In the genomic region with DNA sequence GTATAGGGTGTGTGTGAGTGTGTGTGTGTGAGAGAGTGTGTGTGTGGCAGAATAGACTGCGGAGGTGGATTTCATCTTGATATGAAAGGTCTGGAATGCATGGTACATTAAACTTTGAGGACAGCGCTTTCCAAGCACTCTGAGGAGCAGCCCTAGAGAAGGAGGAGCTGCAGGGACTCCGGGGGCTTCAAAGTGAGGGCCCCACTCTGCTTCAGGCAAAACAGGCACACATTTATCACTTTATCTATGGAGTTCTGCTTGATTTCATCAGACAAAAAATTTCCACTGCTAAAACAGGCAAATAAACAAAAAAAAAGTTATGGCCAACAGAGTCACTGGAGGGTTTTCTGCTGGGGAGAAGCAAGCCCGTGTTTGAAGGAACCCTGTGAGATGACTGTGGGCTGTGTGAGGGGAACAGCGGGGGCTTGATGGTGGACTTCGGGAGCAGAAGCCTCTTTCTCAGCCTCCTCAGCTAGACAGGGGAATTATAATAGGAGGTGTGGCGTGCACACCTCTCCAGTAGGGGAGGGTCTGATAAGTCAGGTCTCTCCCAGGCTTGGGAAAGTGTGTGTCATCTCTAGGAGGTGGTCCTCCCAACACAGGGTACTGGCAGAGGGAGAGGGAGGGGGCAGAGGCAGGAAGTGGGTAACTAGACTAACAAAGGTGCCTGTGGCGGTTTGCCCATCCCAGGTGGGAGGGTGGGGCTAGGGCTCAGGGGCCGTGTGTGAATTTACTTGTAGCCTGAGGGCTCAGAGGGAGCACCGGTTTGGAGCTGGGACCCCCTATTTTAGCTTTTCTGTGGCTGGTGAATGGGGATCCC, we compare ENCODE assay signal across 1 cellular context.
TF ChIP-seq lines count a peak whose summit lies in the region.

No MANE protein-coding gene starts in this region.

TF ChIP-seq in HCT116, 20 proteins besides CTCF, POLR2A, EP300 and RAD21 (continued from another document):
- TF ChIP-seq TCF7L2 (IDR thresholded peaks at IDR 0.05; ENCODE audit: borderline replicate concordance, extremely low read depth, insufficient read depth, insufficient read length) (no peak), EGR1 (IDR thresholded peaks at IDR 0.05; ENCODE audit: low read depth) (no peak), JUND (IDR thresholded peaks at IDR 0.05) (no peak), POLR2AphosphoS5 (IDR thresholded peaks at IDR 0.05; ENCODE audit: low read depth, low read length) (no peak), ZNF274 (IDR thresholded peaks at IDR 0.05; ENCODE audit: low read depth, low read length) (no peak), CBX3 (IDR thresholded peaks at IDR 0.05; ENCODE audit: low read depth) (no peak), YY1 (IDR thresholded peaks at IDR 0.05; ENCODE audit: extremely low read depth, insufficient replicate concordance, low read depth, low read length) (no peak), ZBTB33 (IDR thresholded peaks at IDR 0.05; ENCODE audit: extremely low read depth, insufficient replicate concordance, low read length) (no peak), MAX (IDR thresholded peaks at IDR 0.05) (no peak), CEBPB (IDR thresholded peaks at IDR 0.05; ENCODE audit: low read depth) (no peak), ELF1 (IDR thresholded peaks at IDR 0.05; ENCODE audit: borderline replicate concordance, low read depth) (no peak), EZH2phosphoT487 (IDR thresholded peaks at IDR 0.05; ENCODE audit: borderline replicate concordance) (no peak), SRF (IDR thresholded peaks at IDR 0.05; ENCODE audit: low read depth) (no peak), EZH2 (IDR thresholded peaks at IDR 0.05) (no peak), SIN3A (IDR thresholded peaks at IDR 0.05; ENCODE audit: low read depth) (no peak)
- TF ChIP-seq, protein P1, sequence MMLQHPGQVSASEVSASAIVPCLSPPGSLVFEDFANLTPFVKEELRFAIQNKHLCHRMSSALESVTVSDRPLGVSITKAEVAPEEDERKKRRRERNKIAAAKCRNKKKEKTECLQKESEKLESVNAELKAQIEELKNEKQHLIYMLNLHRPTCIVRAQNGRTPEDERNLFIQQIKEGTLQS (IDR thresholded peaks at IDR 0.05) = no peak
